In genomic region chr10:70715853-70716795, GRCh38 we compare ENCODE assay signal across 11 cellular contexts. TPM values are rescaled to one million over a fixed set of nuclear protein-coding genes. Genes with fewer than 3 reads are reported as not detected.
DNase-seq lines count a peak whose midpoint lies in the region; ATAC-seq, FAIRE-seq and TF ChIP-seq lines count a peak whose summit lies in the region.
"Had no signal": no experiment of that assay in that cellular context is flagged by ENCODE, and none has a peak within 500 bp of the region (broad histone marks: within the 10 kb centered on the region; RNA-seq: fewer than 3 reads in every experiment).

No MANE protein-coding gene starts in this region.

- H3K4me1 ChIP-seq in PC-9 (replicated peaks; ENCODE audit: insufficient read depth) (peaks cover 31% of the 10 kb centered on the region), OCI-LY7 (ENCODE audit: insufficient read depth, low read length, poor library complexity, severe bottlenecking) (no peaks in the 10 kb centered on the region)
- no peaks in the 10 kb centered on the region for H3K4me1 ChIP-seq in CD8-positive, alpha-beta T cell (ENCODE audit: insufficient read depth, low read length)

- FAIRE-seq in D721Med (lab: Jason Lieb, UNC): no peak
- FAIRE-seq: GM18507 had no signal

- ATAC-seq in CD8-positive, alpha-beta T cell: no peak

- no peaks in the 10 kb centered on the region for H3K9me3 Mint-ChIP-seq in HFFc6
- H3K9me3 Mint-ChIP-seq in CD8-positive, alpha-beta T cell: no peaks in the 10 kb centered on the region

- no peaks in the 10 kb centered on the region for H3K27me3 ChIP-seq in PC-9 (ENCODE audit: insufficient read depth, low read depth)
- no peaks in the 10 kb centered on the region for H3K27me3 ChIP-seq in CD8-positive, alpha-beta T cell (ENCODE audit: insufficient read depth, low read length)

- peaks cover 29% of the 10 kb centered on the region for H3K27me3 Mint-ChIP-seq in HFFc6 (ENCODE audit: insufficient read depth)
- H3K27me3 Mint-ChIP-seq in CD8-positive, alpha-beta T cell (ENCODE audit: low read depth): no peaks in the 10 kb centered on the region

- H2AFZ ChIP-seq in PC-9 (no peak overlapping the region), OCI-LY7 (ENCODE audit: low read length) (no peak overlapping the region)

- no peak overlapping the region for H3K4me3 Mint-ChIP-seq in HFFc6
- no peak overlapping the region for H3K4me3 Mint-ChIP-seq in CD8-positive, alpha-beta T cell

- TF ChIP-seq CTCF in HFFc6 (IDR thresholded peaks at IDR 0.05): no peak
- TF ChIP-seq CTCF in PC-9 (conservative IDR thresholded peaks at IDR 0.05): no peak
- no peak for TF ChIP-seq CTCF in CD8-positive, alpha-beta T cell (IDR thresholded peaks at IDR 0.05)
- no peak for TF ChIP-seq CTCF in OCI-LY7 (conservative IDR thresholded peaks at IDR 0.05; ENCODE audit: low read length)
- no peak for TF ChIP-seq CTCF in D721Med (IDR thresholded peaks at IDR 0.05; ENCODE audit: insufficient read depth, missing control alignments)

- H3K4me2 ChIP-seq in PC-9: peak overlapping the region; percentile 36
- H3K4me2 ChIP-seq in OCI-LY7 (ENCODE audit: low read length): no peak overlapping the region

- H3K9me2 ChIP-seq in PC-9 (ENCODE audit: insufficient read depth): no peaks in the 10 kb centered on the region
- H3K9me2 ChIP-seq in OCI-LY7 (ENCODE audit: insufficient read depth, low read length): no peaks in the 10 kb centered on the region

- H3K36me3 ChIP-seq in PC-9 (ENCODE audit: low read depth): no peaks in the 10 kb centered on the region
- no peaks in the 10 kb centered on the region for H3K36me3 ChIP-seq in CD8-positive, alpha-beta T cell (ENCODE audit: insufficient read depth, low read length)
- H3K36me3 ChIP-seq in OCI-LY7 (ENCODE audit: insufficient read depth, low read length): no peaks in the 10 kb centered on the region

- H3K79me2 ChIP-seq in PC-9 (ENCODE audit: low read depth) (no peaks in the 10 kb centered on the region), OCI-LY7 (ENCODE audit: insufficient read depth, low read depth, low read length) (no peaks in the 10 kb centered on the region)

- H3K4me3 ChIP-seq in PC-9: no peak overlapping the region
- no peak overlapping the region for H3K4me3 ChIP-seq in CD8-positive, alpha-beta T cell (ENCODE audit: low read depth, low read length)
- H3K4me3 ChIP-seq in OCI-LY7 (ENCODE audit: low read depth, low read length, poor library complexity, severe bottlenecking): no peak overlapping the region
- H3K4me3 ChIP-seq: SK-N-MC had no signal

- CTCF ChIA-PET in PC-9 (lab: Charles Lee) (interaction anchor here (0.6 kb wide), 1 partner anchor 225 kb away, joined by 3 read pairs; no protein-coding TSS in a partner anchor), OCI-LY7 (lab: Charles Lee; ENCODE audit: unreplicated experiment) (no interaction called here)
- CTCF ChIA-PET in CD8-positive, alpha-beta T cell (lab: Charles Lee): interaction anchor here (1.1 kb wide), 1 partner anchor 157 kb away, joined by 4 read pairs; no protein-coding TSS in a partner anchor

- intact Hi-C loops in PC-9 (cut with micrococcal nuclease; ENCODE audit: unreplicated experiment): no loop called here
- intact Hi-C loops in CD8-positive, alpha-beta T cell (cut with DNase I, micrococcal nuclease): no loop called here
- intact Hi-C loops in OCI-LY7 (cut with micrococcal nuclease; ENCODE audit: unreplicated experiment): no loop called here

- peaks cover 24% of the 10 kb centered on the region for H3K4me1 Mint-ChIP-seq in HFFc6 (ENCODE audit: low read depth)
- H3K4me1 Mint-ChIP-seq in CD8-positive, alpha-beta T cell (ENCODE audit: low read depth): no peaks in the 10 kb centered on the region

- no peaks in the 10 kb centered on the region for H3K36me3 Mint-ChIP-seq in HFFc6 (ENCODE audit: low read depth)
- H3K36me3 Mint-ChIP-seq in CD8-positive, alpha-beta T cell: no peaks in the 10 kb centered on the region

- peak overlapping the region; percentile 11; the same call in 1 of the 2 replicates for H3K27ac Mint-ChIP-seq in HFFc6
- H3K27ac Mint-ChIP-seq in CD8-positive, alpha-beta T cell: no peak overlapping the region

- DNase-seq in Ammon's horn (ENCODE audit: low spot score): peak; percentile 17
- DNase-seq in HFFc6: peak; percentile 57
- peak; percentile 69 to 88 for DNase-seq in PC-9
- peak; percentile 15 for DNase-seq in globus pallidus (ENCODE audit: low spot score)
- DNase-seq in pons (ENCODE audit: low spot score): no peak
- no peak for DNase-seq in CD8-positive, alpha-beta T cell
- no peak for DNase-seq in OCI-LY7 (ENCODE audit: low spot score)
- DNase-seq in D721Med (ENCODE audit: insufficient read length, low spot score): no peak

- H4K20me1 ChIP-seq in PC-9 (ENCODE audit: insufficient read depth) (no peaks in the 10 kb centered on the region), OCI-LY7 (ENCODE audit: insufficient read depth, low read length) (no peaks in the 10 kb centered on the region)

- peaks cover 23% of the 10 kb centered on the region; the same call in 1 of the 2 replicates for H3F3A ChIP-seq in PC-9 (ENCODE audit: insufficient read depth, low read depth)

- POLR2A ChIA-PET in PC-9 (lab: Charles Lee; ENCODE audit: unreplicated experiment): interaction anchor here (0.7 to 0.9 kb wide), 2 partner anchors 44 to 111 kb away, joined by 4 to 7 read pairs; partner anchors contain the start of gene ADAMTS14
- POLR2A ChIA-PET in CD8-positive, alpha-beta T cell (lab: Charles Lee): no interaction called here
- POLR2A ChIA-PET in OCI-LY7 (lab: Charles Lee): interaction anchor here (0.7 kb wide), 1 partner anchor 161 kb away, joined by 3 read pairs; no protein-coding TSS in a partner anchor

- BruUV-seq in PC-9 (replicated peaks; lab: Mats Ljungman, UMichigan) (no TSS peak), OCI-LY7 (replicated peaks; lab: Mats Ljungman, UMichigan) (no TSS peak)

- H3K27ac ChIP-seq in PC-9: peak overlapping the region; percentile 41
- H3K27ac ChIP-seq in CD8-positive, alpha-beta T cell (ENCODE audit: low read depth, low read length): no peak overlapping the region
- no peak overlapping the region for H3K27ac ChIP-seq in OCI-LY7 (ENCODE audit: low read depth, low read length, poor library complexity, severe bottlenecking)
- H3K27ac ChIP-seq: epithelial cell of prostate, SK-N-MC had no signal

- H3K9me3 ChIP-seq in PC-9 (ENCODE audit: insufficient read depth, low read depth): no peaks in the 10 kb centered on the region
- no peaks in the 10 kb centered on the region for H3K9me3 ChIP-seq in CD8-positive, alpha-beta T cell (ENCODE audit: low read length)
- no peaks in the 10 kb centered on the region for H3K9me3 ChIP-seq in OCI-LY7 (ENCODE audit: low read length)

RNA-seq across cellular contexts. Expression of gene ADAMTS14, which starts 43.8 kb away (rescaled TPM):
- under 1 TPM in 4 of 6 experiments, not detected in 2; 0.03 to 0.09 (median 0.05) TPM for total RNA-seq in HFFc6 (2021; fragmentation: NEBNext Ultra II Directional; extraction: Animal tissue kit (Norgen Biotek cat#: 25700))
- 1.9 and 2.7 TPM in 2 replicates for total RNA-seq in PC-9 (2021)
- total RNA-seq in CD8-positive, alpha-beta T cell: not detected
- total RNA-seq in OCI-LY7 (2014; rRNA removed; shearing (Covaris generic)): 0.03 and 0.10 TPM in 2 replicates
- total RNA-seq in OCI-LY7 (2022): 0.11 TPM in 1 of 2 replicates, not detected in the other

Comparison
In these comparisons a context has a peak if more than half of its experiments do, and no peak if none do; other contexts are left out.
1. DNase-seq: peak in Ammon's horn (single experiment), HFFc6 (single experiment), PC-9 (2 of 2) and globus pallidus (single experiment); none in pons (single experiment), CD8-positive, alpha-beta T cell (0 of 7), OCI-LY7 (single experiment) and D721Med (single experiment).